Comparison of ENCODE assay signal across 1 cellular context in the genomic region with DNA sequence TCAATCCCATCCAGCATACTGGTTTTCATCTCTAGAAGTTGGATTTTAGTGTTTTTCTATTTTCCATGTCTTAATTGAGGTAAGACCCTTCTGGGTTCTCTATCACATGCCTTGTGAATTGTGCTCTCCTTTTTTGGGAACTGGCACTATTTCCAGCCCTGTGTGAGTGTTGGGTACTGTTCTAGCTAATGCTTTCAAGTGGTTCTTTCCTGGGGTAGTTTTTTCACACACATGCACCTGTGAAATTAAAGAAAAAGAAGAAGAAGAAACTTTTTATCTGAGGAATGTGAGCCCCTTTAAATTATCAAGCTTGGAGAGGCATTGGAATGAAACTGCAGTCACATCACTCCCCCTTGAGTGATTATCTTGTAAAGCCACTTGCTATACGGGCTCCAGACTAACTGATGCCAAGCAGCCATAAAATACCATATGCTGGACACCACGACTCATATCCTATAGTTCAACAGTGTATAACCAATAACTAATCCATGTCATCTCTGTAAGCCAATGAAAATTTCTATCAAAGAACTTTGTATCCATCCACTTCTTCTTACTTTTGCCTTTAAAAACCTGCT.
A peak's percentile ranks its signal among the peaks of the same experiment; 100 is the strongest.
TF ChIP-seq lines count a peak whose summit lies in the region.

No MANE protein-coding gene starts in this region.

TF ChIP-seq in K562, 482 proteins besides CTCF, POLR2A, EP300 and RAD21 (continued from another document):
- TF ChIP-seq, protein P1, sequence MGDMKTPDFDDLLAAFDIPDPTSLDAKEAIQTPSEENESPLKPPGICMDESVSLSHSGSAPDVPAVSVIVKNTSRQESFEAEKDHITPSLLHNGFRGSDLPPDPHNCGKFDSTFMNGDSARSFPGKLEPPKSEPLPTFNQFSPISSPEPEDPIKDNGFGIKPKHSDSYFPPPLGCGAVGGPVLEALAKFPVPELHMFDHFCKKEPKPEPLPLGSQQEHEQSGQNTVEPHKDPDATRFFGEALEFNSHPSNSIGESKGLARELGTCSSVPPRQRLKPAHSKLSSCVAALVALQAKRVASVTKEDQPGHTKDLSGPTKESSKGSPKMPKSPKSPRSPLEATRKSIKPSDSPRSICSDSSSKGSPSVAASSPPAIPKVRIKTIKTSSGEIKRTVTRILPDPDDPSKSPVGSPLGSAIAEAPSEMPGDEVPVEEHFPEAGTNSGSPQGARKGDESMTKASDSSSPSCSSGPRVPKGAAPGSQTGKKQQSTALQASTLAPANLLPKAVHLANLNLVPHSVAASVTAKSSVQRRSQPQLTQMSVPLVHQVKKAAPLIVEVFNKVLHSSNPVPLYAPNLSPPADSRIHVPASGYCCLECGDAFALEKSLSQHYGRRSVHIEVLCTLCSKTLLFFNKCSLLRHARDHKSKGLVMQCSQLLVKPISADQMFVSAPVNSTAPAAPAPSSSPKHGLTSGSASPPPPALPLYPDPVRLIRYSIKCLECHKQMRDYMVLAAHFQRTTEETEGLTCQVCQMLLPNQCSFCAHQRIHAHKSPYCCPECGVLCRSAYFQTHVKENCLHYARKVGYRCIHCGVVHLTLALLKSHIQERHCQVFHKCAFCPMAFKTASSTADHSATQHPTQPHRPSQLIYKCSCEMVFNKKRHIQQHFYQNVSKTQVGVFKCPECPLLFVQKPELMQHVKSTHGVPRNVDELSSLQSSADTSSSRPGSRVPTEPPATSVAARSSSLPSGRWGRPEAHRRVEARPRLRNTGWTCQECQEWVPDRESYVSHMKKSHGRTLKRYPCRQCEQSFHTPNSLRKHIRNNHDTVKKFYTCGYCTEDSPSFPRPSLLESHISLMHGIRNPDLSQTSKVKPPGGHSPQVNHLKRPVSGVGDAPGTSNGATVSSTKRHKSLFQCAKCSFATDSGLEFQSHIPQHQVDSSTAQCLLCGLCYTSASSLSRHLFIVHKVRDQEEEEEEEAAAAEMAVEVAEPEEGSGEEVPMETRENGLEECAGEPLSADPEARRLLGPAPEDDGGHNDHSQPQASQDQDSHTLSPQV (IDR thresholded peaks at IDR 0.05), result 0 out of 2 replicates have a peak, but pooled peaks have one; percentile 28
